In the genomic region with DNA sequence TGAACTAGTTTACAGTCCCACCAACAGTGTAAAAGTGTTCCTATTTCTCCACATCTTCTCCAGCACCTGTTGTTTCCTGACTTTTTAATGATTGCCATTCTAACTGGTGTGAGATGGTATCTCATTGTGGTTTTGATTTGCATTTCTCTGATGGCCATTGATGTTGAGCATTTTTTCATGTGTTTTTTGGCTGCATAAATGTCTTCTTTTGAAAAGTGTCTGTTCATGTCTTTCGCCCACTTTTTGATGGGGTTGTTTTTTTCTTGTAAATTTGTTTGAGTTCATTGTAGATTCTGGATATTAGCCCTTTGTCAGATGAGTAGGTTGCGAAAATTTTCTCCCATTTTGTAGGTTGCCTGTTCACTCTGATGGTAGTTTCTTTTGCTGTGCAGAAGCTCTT, we compare ENCODE assay signal across 4 cellular contexts. TPM values are rescaled to one million over a fixed set of nuclear protein-coding genes. Genes with fewer than 3 reads are reported as not detected.
"Had no signal": no experiment of that assay in that cellular context is flagged by ENCODE, and none has a peak within 500 bp of the region (broad histone marks: within the 10 kb centered on the region; RNA-seq: fewer than 3 reads in every experiment).

No MANE protein-coding gene starts in this region.

RNA-seq across cellular contexts. Expression of gene CYP2B6, which starts 7.9 kb away (rescaled TPM):
- total RNA-seq: LHCN-M2, M059J, MCF 10A, NCI-H460 had no signal
